14 cellular contexts compared by ENCODE assay signal in genomic region chr4:306551-306961, GRCh38. TPM values are rescaled to one million over a fixed set of nuclear protein-coding genes. Genes with fewer than 3 reads are reported as not detected.
DNase-seq lines count a peak whose midpoint lies in the region; ATAC-seq and TF ChIP-seq lines count a peak whose summit lies in the region.
"Had no signal": no experiment of that assay in that cellular context is flagged by ENCODE, and none has a peak within 500 bp of the region (broad histone marks: within the 10 kb centered on the region; RNA-seq: fewer than 3 reads in every experiment).

No MANE protein-coding gene starts in this region.

- ATAC-seq in GM18499 (IDR thresholded peaks at IDR 0.05; ENCODE audit: insufficient read depth, unreplicated experiment) (peak; percentile 79), GM23338 (no peak)
- ATAC-seq: CD8-positive, alpha-beta T cell had no signal

- H3K27ac ChIP-seq in GM23338 (ENCODE audit: low read depth) (no peak overlapping the region), esophagus muscularis mucosa (replicated peaks in 1 of 4) (no peak overlapping the region)
- H3K27ac ChIP-seq: coronary artery had no signal

- no peak for TF ChIP-seq EP300 in esophagus muscularis mucosa (IDR thresholded peaks at IDR 0.05)

- H3F3A ChIP-seq in GM23338 (replicated peaks; ENCODE audit: low read depth) = no peaks in the 10 kb centered on the region

- H3K36me3 ChIP-seq in GM23338 (ENCODE audit: insufficient read depth) = no peaks in the 10 kb centered on the region
- H3K36me3 ChIP-seq in esophagus muscularis mucosa = no peaks in the 10 kb centered on the region

- no peaks in the 10 kb centered on the region for H3K27me3 ChIP-seq in GM23338 (ENCODE audit: insufficient read depth)
- peaks cover 0 to 13% (median 3%) of the 10 kb centered on the region in 4 donors for H3K27me3 ChIP-seq in esophagus muscularis mucosa

- H3K4me3 ChIP-seq in GM23338 (no peak overlapping the region), NB4 (ENCODE audit: low read depth, low read length) (no peak overlapping the region), esophagus muscularis mucosa (no peak overlapping the region)
- H3K4me3 ChIP-seq: coronary artery had no signal

- H3K4me3 Mint-ChIP-seq in GM23338 = no peak overlapping the region
- H3K4me3 Mint-ChIP-seq: activated naive CD8-positive, alpha-beta T cell; CD8-positive, alpha-beta T cell had no signal

- TF ChIP-seq CTCF in GM23338 (conservative IDR thresholded peaks at IDR 0.05; ENCODE audit: low read depth in 2 of 2) (no peak), NB4 (IDR thresholded peaks at IDR 0.05; ENCODE audit: low read depth, low read length) (no peak), esophagus muscularis mucosa (IDR thresholded peaks at IDR 0.05) (no peak)

- TF ChIP-seq POLR2A in NB4 (IDR thresholded peaks at IDR 0.05; ENCODE audit: extremely low read depth, insufficient read length) (no peak), esophagus muscularis mucosa (IDR thresholded peaks at IDR 0.05; ENCODE audit: low read depth) (no peak)

- no peak overlapping the region for H3K4me2 ChIP-seq in GM23338

- H3K4me1 ChIP-seq in GM23338 (ENCODE audit: insufficient read depth) (peaks cover 11% of the 10 kb centered on the region), esophagus muscularis mucosa (peaks cover 0 to 15% (median 11%) of the 10 kb centered on the region in 4 donors)

- no peaks in the 10 kb centered on the region for H3K9me2 ChIP-seq in GM23338 (ENCODE audit: insufficient read depth)

- H4K20me1 ChIP-seq in GM23338 (replicated peaks; ENCODE audit: insufficient read depth) = peaks cover 23% of the 10 kb centered on the region

- H2AFZ ChIP-seq in GM23338 = 0 out of 2 replicates have a peak overlapping the region, but pooled peaks have one; percentile 0

- H3K27ac Mint-ChIP-seq in GM23338 = no peak overlapping the region
- H3K27ac Mint-ChIP-seq: activated naive CD8-positive, alpha-beta T cell; CD8-positive, alpha-beta T cell had no signal

- H3K9me3 ChIP-seq in esophagus muscularis mucosa = no peaks in the 10 kb centered on the region

- H3K27me3 Mint-ChIP-seq in GM23338 (ENCODE audit: insufficient read depth, low read depth, poor library complexity) = peaks cover 19% of the 10 kb centered on the region

- intact Hi-C loops in esophagus muscularis mucosa (cut with DNase I) = no loop called here

- H3K36me3 Mint-ChIP-seq in GM23338 (ENCODE audit: low read depth) = peaks cover 31% of the 10 kb centered on the region

- 81% methylated on average over 3 of the region's 3 CpGs for WGBS in esophagus muscularis mucosa

- H3K79me2 ChIP-seq in GM23338 (replicated peaks; ENCODE audit: insufficient read depth) = peaks cover 36% of the 10 kb centered on the region

- peaks cover 18% of the 10 kb centered on the region for H3K4me1 Mint-ChIP-seq in GM23338

- no peak for DNase-seq in GM23338 (ENCODE audit: low spot score)
- DNase-seq in NB4 (ENCODE audit: low read depth) = peak; percentile 95
- peak; percentile 1 for DNase-seq in myocyte (ENCODE audit: low read depth)
- DNase-seq in SW 1271 (lab: John Stamatoyannopoulos, UW) = no peak
- no peak for DNase-seq in esophagus muscularis mucosa (ENCODE audit: extremely low spot score)
- DNase-seq in NCI-H524 treated with DMSO at 0.1 percent for 48 hours (lab: John Stamatoyannopoulos, UW) = no peak
- no peak for DNase-seq in activated CD4-positive, alpha-beta T cell treated with anti-CD3 and anti-CD28 coated beads for 1 hour
- DNase-seq: activated CD4-positive, alpha-beta T cell treated with anti-CD3 and anti-CD28 coated beads, Interleukin-2, amount 50 U/mL, for 4 hours; CD8-positive, alpha-beta T cell; H7; NCI-H1092 treated with DMSO at 0.1 percent for 48 hours had no signal

- peaks cover 8% of the 10 kb centered on the region for H3K9me3 Mint-ChIP-seq in GM23338

TF ChIP-seq in GM23338, 12 proteins besides CTCF, POLR2A, EP300 and RAD21 (continues in another document):
- no peak for TF ChIP-seq EZH2 (IDR thresholded peaks at IDR 0.05; ENCODE audit: low read depth, unreplicated experiment)
- no peak for TF ChIP-seq STAT1 (IDR thresholded peaks at IDR 0.05; ENCODE audit: unreplicated experiment)
- TF ChIP-seq ZNF331 (CRISPR knock-in tag; IDR thresholded peaks at IDR 0.05; ENCODE audit: low read depth) = no peak
- no peak for TF ChIP-seq ZNF462 (CRISPR knock-in tag; IDR thresholded peaks at IDR 0.05)
- no peak for TF ChIP-seq ETS1 (IDR thresholded peaks at IDR 0.05)
- no peak for TF ChIP-seq EZH2phosphoT487 (IDR thresholded peaks at IDR 0.05; ENCODE audit: unreplicated experiment)
- TF ChIP-seq CREB1 (CRISPR knock-in tag; IDR thresholded peaks at IDR 0.05; ENCODE audit: low read depth) = no peak
- no peak for TF ChIP-seq ZNF114 (CRISPR knock-in tag; IDR thresholded peaks at IDR 0.05)
- no peak for TF ChIP-seq NANOG (IDR thresholded peaks at IDR 0.05; ENCODE audit: borderline replicate concordance)
- TF ChIP-seq POLR2AphosphoS5 (IDR thresholded peaks at IDR 0.05; ENCODE audit: low read depth) = no peak

RNA-seq across cellular contexts. Expression of gene ZNF732, which starts 1.3 kb away (rescaled TPM):
- total RNA-seq in GM23338 (2014; rRNA removed; shearing (Covaris generic)) = 41.6 and 49.2 TPM in 2 replicates
- 4.6 and 6.0 TPM in 2 replicates for polyA plus RNA-seq in GM23338 (2016; fragmentation: Nextera tagmentation; extraction: Ambion mirVana)
- total RNA-seq in myocyte (0.08 TPM in 1 of 2 replicates, not detected in the other), esophagus muscularis mucosa (under 1 TPM in 1 of 4 donors, not detected in 3; 0.50 TPM)
- 0.04 TPM for polyA plus RNA-seq in myocyte (2012)
- total RNA-seq: CD8-positive, alpha-beta T cell; H7 had no signal

RNA-seq across cellular contexts. Expression of gene ZNF141, which starts 31.1 kb away (rescaled TPM):
- total RNA-seq in GM23338 (2014; rRNA removed; shearing (Covaris generic)) = 54.6 and 58.1 TPM in 2 replicates
- polyA plus RNA-seq in GM23338 (2016; fragmentation: Nextera tagmentation; extraction: Ambion mirVana) = 12.9 and 18.5 TPM in 2 replicates
- total RNA-seq in myocyte (8.1 and 8.5 TPM in 2 replicates), esophagus muscularis mucosa (10 to 100 TPM in 2 of 4 donors, 1 to 10 TPM in 2; 8.6 to 15.0 (median 10.1) TPM)
- 3.5 TPM for polyA plus RNA-seq in myocyte (2012)

Comparison
In these comparisons a context has a peak if more than half of its experiments do, and no peak if none do; other contexts are left out.
1. DNase-seq: peak in NB4 (single experiment) and myocyte (single experiment); none in GM23338 (single experiment), SW 1271 (0 of 2), esophagus muscularis mucosa (single experiment), NCI-H524 treated with DMSO at 0.1 percent for 48 hours (single experiment) and activated CD4-positive, alpha-beta T cell treated with anti-CD3 and anti-CD28 coated beads for 1 hour (single experiment).
2. RNA of gene ZNF732, which starts 1.3 kb away (total RNA-seq): 41.6 to 49.2 TPM in GM23338; 0.08 TPM in myocyte and 0.50 TPM in esophagus muscularis mucosa; every median in the first group is over 10 times any median in the second.